ENCODE assay signal across 2 cellular contexts in genomic region chr6:54881891-54882290, GRCh38.
DNase-seq lines count a peak whose midpoint lies in the region; TF ChIP-seq lines count a peak whose summit lies in the region.
"Not testable (repeated sequence)": the region's sequence is repeated elsewhere in the genome, so short reads cannot be mapped to it uniquely, and the experiment has no call there.

No MANE protein-coding gene starts in this region.

- POLR2A ChIA-PET in HEK293 (lab: Yijun Ruan, JAX): not testable (repeated sequence)

- not testable (repeated sequence) for TF ChIP-seq CTCF in HEK293 (tag by site-specific recombination; IDR thresholded peaks at IDR 0.05)

- not testable (repeated sequence) for H3K9me3 ChIP-seq in HEK293 (ENCODE audit: control insufficient read depth, insufficient read depth, low read depth, low read length)

- not testable (repeated sequence) for H3K36me3 ChIP-seq in HEK293 (ENCODE audit: control insufficient read depth in 2 of 2, insufficient read depth in 1 of 2, low read length in 2 of 2)

- H3K4me3 ChIP-seq in HEK293 (ENCODE audit: low read depth, low read length): not testable (repeated sequence)

- CTCF ChIA-PET in HEK293 (lab: Yijun Ruan, JAX): not testable (repeated sequence)

- peak; percentile 17 for DNase-seq in NCI-H69 (lab: John Stamatoyannopoulos, UW)

- not testable (repeated sequence) for H3K27ac ChIP-seq in HEK293 (ENCODE audit: extremely low read depth, low read depth, low read length)

- peaks cover 27% of the 10 kb centered on the region for H3K4me1 ChIP-seq in HEK293 (ENCODE audit: control insufficient read depth, insufficient read depth, low read length)

TF ChIP-seq in HEK293, 187 proteins besides CTCF, POLR2A, EP300 and RAD21:
- TF ChIP-seq, protein P1, sequence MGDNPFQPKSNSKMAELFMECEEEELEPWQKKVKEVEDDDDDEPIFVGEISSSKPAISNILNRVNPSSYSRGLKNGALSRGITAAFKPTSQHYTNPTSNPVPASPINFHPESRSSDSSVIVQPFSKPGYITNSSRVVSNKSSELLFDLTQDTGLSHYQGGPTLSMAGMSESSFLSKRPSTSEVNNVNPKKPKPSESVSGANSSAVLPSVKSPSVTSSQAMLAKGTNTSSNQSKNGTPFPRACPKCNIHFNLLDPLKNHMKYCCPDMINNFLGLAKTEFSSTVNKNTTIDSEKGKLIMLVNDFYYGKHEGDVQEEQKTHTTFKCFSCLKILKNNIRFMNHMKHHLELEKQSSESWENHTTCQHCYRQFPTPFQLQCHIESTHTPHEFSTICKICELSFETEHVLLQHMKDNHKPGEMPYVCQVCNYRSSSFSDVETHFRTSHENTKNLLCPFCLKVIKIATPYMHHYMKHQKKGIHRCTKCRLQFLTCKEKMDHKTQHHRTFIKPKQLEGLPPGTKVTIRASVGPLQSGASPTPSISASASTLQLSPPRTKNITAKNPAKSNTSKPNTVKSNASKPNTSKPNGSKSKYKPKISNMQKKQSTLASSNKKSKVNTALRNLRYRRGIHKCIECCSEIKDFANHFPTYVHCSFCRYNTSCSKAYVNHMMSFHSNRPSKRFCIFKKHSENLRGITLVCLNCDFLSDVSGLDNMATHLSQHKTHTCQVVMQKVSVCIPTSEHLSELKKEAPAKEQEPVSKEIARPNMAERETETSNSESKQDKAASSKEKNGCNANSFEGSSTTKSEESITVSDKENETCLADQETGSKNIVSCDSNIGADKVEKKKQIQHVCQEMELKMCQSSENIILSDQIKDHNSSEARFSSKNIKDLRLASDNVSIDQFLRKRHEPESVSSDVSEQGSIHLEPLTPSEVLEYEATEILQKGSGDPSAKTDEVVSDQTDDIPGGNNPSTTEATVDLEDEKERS (tag by site-specific recombination; IDR thresholded peaks at IDR 0.05): peak; percentile 79; the same call in 1 of the 2 replicates
- TF ChIP-seq ZNF202 (tag by site-specific recombination; IDR thresholded peaks at IDR 0.05; ENCODE audit: borderline replicate concordance) (peak; percentile 41; the same call in 1 of the 2 replicates), ZNF580 (tag by site-specific recombination; IDR thresholded peaks at IDR 0.05) (peak; percentile 91), ZNF146 (tag by site-specific recombination; IDR thresholded peaks at IDR 0.05) (peak; percentile 98)
- TF ChIP-seq, protein P2, sequence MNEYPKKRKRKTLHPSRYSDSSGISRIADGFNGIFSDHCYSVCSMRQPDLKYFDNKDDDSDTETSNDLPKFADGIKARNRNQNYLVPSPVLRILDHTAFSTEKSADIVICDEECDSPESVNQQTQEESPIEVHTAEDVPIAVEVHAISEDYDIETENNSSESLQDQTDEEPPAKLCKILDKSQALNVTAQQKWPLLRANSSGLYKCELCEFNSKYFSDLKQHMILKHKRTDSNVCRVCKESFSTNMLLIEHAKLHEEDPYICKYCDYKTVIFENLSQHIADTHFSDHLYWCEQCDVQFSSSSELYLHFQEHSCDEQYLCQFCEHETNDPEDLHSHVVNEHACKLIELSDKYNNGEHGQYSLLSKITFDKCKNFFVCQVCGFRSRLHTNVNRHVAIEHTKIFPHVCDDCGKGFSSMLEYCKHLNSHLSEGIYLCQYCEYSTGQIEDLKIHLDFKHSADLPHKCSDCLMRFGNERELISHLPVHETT (tag by site-specific recombination; IDR thresholded peaks at IDR 0.05): 0 out of 2 replicates have a peak, but pooled peaks have one; percentile 24
